ENCODE assay signal across 11 cellular contexts in genomic region chr11:68150029-68150428, GRCh38. TPM values are rescaled to one million over a fixed set of nuclear protein-coding genes. Genes with fewer than 3 reads are reported as not detected.
DNase-seq lines count a peak whose midpoint lies in the region; ATAC-seq, FAIRE-seq and TF ChIP-seq lines count a peak whose summit lies in the region.
"Had no signal": no experiment of that assay in that cellular context is flagged by ENCODE, and none has a peak within 500 bp of the region (broad histone marks: within the 10 kb centered on the region; RNA-seq: fewer than 3 reads in every experiment).

No MANE protein-coding gene starts in this region.

- ATAC-seq in PC-3: peak; percentile 76
- ATAC-seq in pancreas: peak; percentile 36 to 54 (median 46)
- no peak for ATAC-seq in Right ventricle myocardium inferior
- no peak for ATAC-seq in HG03342 (IDR thresholded peaks at IDR 0.05; ENCODE audit: unreplicated experiment)
- ATAC-seq: naive thymus-derived CD4-positive, alpha-beta T cell had no signal

- H3K9me2 ChIP-seq in PC-3 (replicated peaks; ENCODE audit: low read length): no peaks in the 10 kb centered on the region

- H3K4me3 ChIP-seq in PC-3 (ENCODE audit: low read length) (no peak overlapping the region), epithelial cell of esophagus (ENCODE audit: low read length) (no peak overlapping the region), pancreas (no peak overlapping the region)
- H3K4me3 ChIP-seq: skin epidermis had no signal

- peak overlapping the region; percentile 37 for H3K4me2 ChIP-seq in PC-3 (ENCODE audit: low read length)

- no peaks in the 10 kb centered on the region for H3K36me3 ChIP-seq in PC-3 (ENCODE audit: low read depth, low read length)
- no peaks in the 10 kb centered on the region for H3K36me3 ChIP-seq in pancreas

- POLR2A ChIA-PET in PC-3 (lab: Charles Lee; ENCODE audit: unreplicated experiment): no interaction called here

- H3K27ac ChIP-seq in PC-3 (ENCODE audit: low read length) (no peak overlapping the region), pancreas (peak overlapping the region; percentile 4 to 52 (median 37))
- H3K27ac ChIP-seq: skin epidermis had no signal

- no peak overlapping the region for H2AFZ ChIP-seq in PC-3 (ENCODE audit: low read length)

- no peaks in the 10 kb centered on the region for H3K27me3 ChIP-seq in PC-3 (ENCODE audit: low read length)
- no peaks in the 10 kb centered on the region for H3K27me3 ChIP-seq in pancreas

- BruUV-seq in PC-3 (replicated peaks; lab: Mats Ljungman, UMichigan): no TSS peak

- no peaks in the 10 kb centered on the region for H4K20me1 ChIP-seq in PC-3 (ENCODE audit: low read length)

- H3K9me3 ChIP-seq in PC-3 (ENCODE audit: low read length) (no peaks in the 10 kb centered on the region), pancreas (no peaks in the 10 kb centered on the region)

- CTCF ChIA-PET in PC-3 (lab: Charles Lee): no interaction called here

- no peak for FAIRE-seq in pancreas (lab: Jason Lieb, UNC)

- H3K4me1 ChIP-seq in PC-3 (ENCODE audit: insufficient read depth, low read length) (peaks cover 30% of the 10 kb centered on the region), pancreas (peaks cover 23 to 44% (median 32%) of the 10 kb centered on the region in 3 donors)

- DNase-seq in HPDE6-E6E7 (ENCODE audit: extremely low spot score) (peak; percentile 61), PC-3 (peak; percentile 92), epithelial cell of esophagus (ENCODE audit: low read depth) (peak; percentile 69), pancreas (peak; percentile 72 to 85 (median 82)), NCI-H2029 treated with DMSO at 0.1 percent for 48 hours (lab: John Stamatoyannopoulos, UW) (no peak), Right ventricle myocardium inferior (ENCODE audit: missing footprints) (no peak)
- DNase-seq: amygdala; HFFc6; naive thymus-derived CD4-positive, alpha-beta T cell had no signal

- intact Hi-C loops in PC-3 (cut with micrococcal nuclease) (no loop called here), pancreas (cut with DNase I) (loop anchor here in 1 of 3 donors (10.0 kb wide), 1 partner anchor 55 kb away; no protein-coding TSS in a partner anchor), Right ventricle myocardium inferior (cut with DNase I) (no loop called here)

- H3K9ac ChIP-seq in PC-3 (ENCODE audit: low read length): no peak overlapping the region

- H3K79me2 ChIP-seq in PC-3 (ENCODE audit: low read length): no peaks in the 10 kb centered on the region

- TF ChIP-seq CTCF in PC-3 (conservative IDR thresholded peaks at IDR 0.05; ENCODE audit: low read depth, low read length) (no peak), epithelial cell of esophagus (IDR thresholded peaks at IDR 0.05; ENCODE audit: insufficient read depth, low read depth, low read length, missing control alignments) (no peak), pancreas (IDR thresholded peaks at IDR 0.05) (no peak)

- 7 to 17% methylated on average over 7 of the region's 7 CpGs for WGBS in pancreas, 2 donors

- no peaks in the 10 kb centered on the region for H3F3A ChIP-seq in PC-3 (ENCODE audit: low read length, unreplicated experiment)

RNA-seq across cellular contexts. Expression of gene CHKA, which starts 28.8 kb away (rescaled TPM):
- total RNA-seq in PC-3 (2014; rRNA removed): 57.5 and 71.9 TPM in 2 replicates
- total RNA-seq in pancreas: 10 to 100 TPM; 17.4 to 37.2 (median 26.8) TPM
- 100 to 1,000 TPM in 1 of 2 donors, 10 to 100 TPM in 1; 63.1 to 110 TPM for polyA plus RNA-seq in pancreas
- 7.6 TPM for total RNA-seq in Right ventricle myocardium inferior

Comparison
In these comparisons a context has a peak if more than half of its experiments do, and no peak if none do; other contexts are left out.
1. DNase-seq: peak in HPDE6-E6E7 (single experiment), PC-3 (single experiment), epithelial cell of esophagus (single experiment) and pancreas (6 of 6); none in NCI-H2029 treated with DMSO at 0.1 percent for 48 hours (single experiment) and Right ventricle myocardium inferior (single experiment).
2. ATAC-seq: peak in PC-3 (single experiment) and pancreas (4 of 4); none in Right ventricle myocardium inferior (single experiment) and HG03342 (single experiment).